Comparison of ENCODE assay signal across 18 cellular contexts in genomic region chr5:33631139-33631538, GRCh38.
DNase-seq lines count a peak whose midpoint lies in the region; ATAC-seq, FAIRE-seq and TF ChIP-seq lines count a peak whose summit lies in the region.
"Had no signal": no experiment of that assay in that cellular context is flagged by ENCODE, and none has a peak within 500 bp of the region (broad histone marks: within the 10 kb centered on the region; RNA-seq: fewer than 3 reads in every experiment).

No MANE protein-coding gene starts in this region.

- 0 out of 2 replicates have a peak, but pooled peaks cover under 1% of the 10 kb centered on the region for H3K9me2 ChIP-seq in GM23338 (ENCODE audit: insufficient read depth)

- no peak overlapping the region for H4K8ac ChIP-seq in trophoblast cell (ENCODE audit: low read depth, low read length)

- H2BK12ac ChIP-seq in trophoblast cell (ENCODE audit: low read length): no peak overlapping the region

- H3K36me3 ChIP-seq in GM23338 (ENCODE audit: insufficient read depth) (no peaks in the 10 kb centered on the region; the same call in 1 of the 2 replicates), trophoblast cell (ENCODE audit: control insufficient read depth in 1 of 2, insufficient read depth in 2 of 2, low read length in 2 of 2) (peaks cover 0 to 5% of the 10 kb centered on the region in 2 experiments), ascending aorta (no peaks in the 10 kb centered on the region), small intestine (ENCODE audit: control insufficient read depth in 2 of 2, insufficient read depth in 2 of 2, low read length in 2 of 2) (no peaks in the 10 kb centered on the region)

- H3K4me1 Mint-ChIP-seq in GM23338 (peaks cover 5% of the 10 kb centered on the region; the same call in 2 of the 3 replicates), WTC11 (peaks cover 4% of the 10 kb centered on the region)
- H3K4me1 Mint-ChIP-seq: CD4-positive, CD25-positive, alpha-beta regulatory T cell; CD8-positive, alpha-beta memory T cell had no signal

- H4K20me1 ChIP-seq in GM23338 (replicated peaks; ENCODE audit: insufficient read depth): no peaks in the 10 kb centered on the region

- DNase-seq in GM23338 (ENCODE audit: low spot score) (no peak), WTC11 (ENCODE audit: low spot score) (no peak), iPS-NIHi7 (ENCODE audit: extremely low spot score) (peak; percentile 17), trophoblast cell (no peak), ascending aorta (ENCODE audit: low spot score in 2 of 2) (no peak), small intestine (no peak)
- DNase-seq: Caco-2; CD4-positive, CD25-positive, alpha-beta regulatory T cell; CD8-positive, alpha-beta memory T cell; GF-D8; HCEC 1CT; HFFc6; KBM-7 had no signal

- no peak overlapping the region for H4K12ac ChIP-seq in trophoblast cell (ENCODE audit: low read depth, low read length)

- H2AFZ ChIP-seq in GM23338 (no peak overlapping the region), trophoblast cell (ENCODE audit: insufficient read depth, low read length, poor library complexity) (no peak overlapping the region)

- H3K27me3 Mint-ChIP-seq in GM23338 (ENCODE audit: insufficient read depth, low read depth, poor library complexity): no peaks in the 10 kb centered on the region
- no peaks in the 10 kb centered on the region for H3K27me3 Mint-ChIP-seq in WTC11 (ENCODE audit: low read depth)
- H3K27me3 Mint-ChIP-seq: B cell; CD4-positive, CD25-positive, alpha-beta regulatory T cell; IgD-negative memory B cell had no signal

- CTCF ChIA-PET in WTC11 (lab: Charles Lee): interaction anchor here (1.1 kb wide), 2 partner anchors 42 to 142 kb away, joined by 3 to 5 read pairs; no protein-coding TSS in a partner anchor

- H3K14ac ChIP-seq in trophoblast cell (ENCODE audit: low read length): no peak overlapping the region

- H2AK5ac ChIP-seq in trophoblast cell (ENCODE audit: low read length): no peak overlapping the region

- H4K91ac ChIP-seq in trophoblast cell (ENCODE audit: low read depth, low read length): no peak overlapping the region

- H3K27ac Mint-ChIP-seq in GM23338 (no peak overlapping the region), WTC11 (no peak overlapping the region)
- H3K27ac Mint-ChIP-seq: B cell; CD4-positive, CD25-positive, alpha-beta regulatory T cell; CD8-positive, alpha-beta memory T cell; HFFc6; IgD-negative memory B cell had no signal

- no peak for FAIRE-seq in small intestine (lab: Jason Lieb, UNC)
- FAIRE-seq: D721Med, HepG2 had no signal

- no peak overlapping the region for H3K4ac ChIP-seq in trophoblast cell (ENCODE audit: low read depth, low read length)

- H3K36me3 Mint-ChIP-seq in GM23338 (ENCODE audit: low read depth) (no peaks in the 10 kb centered on the region; the same call in 2 of the 3 replicates), WTC11 (no peaks in the 10 kb centered on the region)
- H3K36me3 Mint-ChIP-seq: CD4-positive, CD25-positive, alpha-beta regulatory T cell; CD8-positive, alpha-beta memory T cell; IgD-negative memory B cell had no signal

- H3K27ac ChIP-seq in GM23338 (ENCODE audit: low read depth) (no peak overlapping the region), trophoblast cell (ENCODE audit: low read depth, low read length) (no peak overlapping the region), ascending aorta (no peak overlapping the region), small intestine (ENCODE audit: low read depth in 1 of 2, low read length in 1 of 2) (no peak overlapping the region)

- H3K4me2 ChIP-seq in GM23338 (no peak overlapping the region), trophoblast cell (ENCODE audit: low read length) (peak overlapping the region; percentile 19)

- peak; percentile 53 for ATAC-seq in GM23338
- peak; percentile 52; the same call in 1 of the 2 replicates for ATAC-seq in WTC11
- no peak for ATAC-seq in HG03442 (IDR thresholded peaks at IDR 0.05; ENCODE audit: unreplicated experiment)
- ATAC-seq: HepG2 had no signal

- no peak overlapping the region for H3K9ac ChIP-seq in trophoblast cell (ENCODE audit: low read length)

- H3K4me3 ChIP-seq in GM23338 (no peak overlapping the region), trophoblast cell (ENCODE audit: low read depth, low read length) (no peak overlapping the region), ascending aorta (no peak overlapping the region), small intestine (ENCODE audit: low read depth in 1 of 2, low read length in 2 of 2) (no peak overlapping the region)

- no peaks in the 10 kb centered on the region for H3K4me1 ChIP-seq in GM23338 (ENCODE audit: insufficient read depth)
- H3K4me1 ChIP-seq in trophoblast cell (ENCODE audit: control insufficient read depth in 1 of 2, insufficient read depth in 2 of 2, low read length in 2 of 2): no peaks in the 10 kb centered on the region
- no peaks in the 10 kb centered on the region for H3K4me1 ChIP-seq in ascending aorta
- no peaks in the 10 kb centered on the region for H3K4me1 ChIP-seq in small intestine (ENCODE audit: control insufficient read depth in 2 of 2, insufficient read depth in 1 of 2, low read depth in 1 of 2, low read length in 1 of 2)
- H3K4me1 ChIP-seq: Caco-2 had no signal

- H3K79me2 ChIP-seq in GM23338 (replicated peaks; ENCODE audit: insufficient read depth) (no peaks in the 10 kb centered on the region), trophoblast cell (ENCODE audit: control insufficient read depth, insufficient read depth, low read length, poor library complexity) (no peaks in the 10 kb centered on the region)

- H3F3A ChIP-seq in GM23338 (replicated peaks; ENCODE audit: low read depth): no peaks in the 10 kb centered on the region

- POLR2A ChIA-PET in WTC11 (lab: Charles Lee): no interaction called here

- H3K9me3 Mint-ChIP-seq in GM23338: no peaks in the 10 kb centered on the region; the same call in 1 of the 3 replicates
- no peaks in the 10 kb centered on the region for H3K9me3 Mint-ChIP-seq in WTC11
- H3K9me3 Mint-ChIP-seq: HFFc6 had no signal

- no peak for TF ChIP-seq CTCF in GM23338 (conservative IDR thresholded peaks at IDR 0.05; ENCODE audit: low read depth in 2 of 2)
- TF ChIP-seq CTCF in WTC11 (IDR thresholded peaks at IDR 0.05): no peak
- no peak for TF ChIP-seq CTCF in ascending aorta (IDR thresholded peaks at IDR 0.05)

- H3K23ac ChIP-seq in trophoblast cell (ENCODE audit: low read length): no peak overlapping the region

- H3K79me1 ChIP-seq in trophoblast cell (ENCODE audit: low read length): no peaks in the 10 kb centered on the region

- H3K4me3 Mint-ChIP-seq in GM23338: no peak overlapping the region
- H3K4me3 Mint-ChIP-seq in WTC11: no peak overlapping the region
- H3K4me3 Mint-ChIP-seq: B cell; CD8-positive, alpha-beta memory T cell; HFFc6 had no signal

- WGBS in trophoblast cell (ENCODE audit: extremely low coverage, insufficient coverage, insufficient read length): no CpG with 5 or more reads among the region's 1 CpG
- WGBS in small intestine, 3 donors: 87 to 96% (median 89%) methylated on average over 1 of the region's 1 CpG

- intact Hi-C loops in ascending aorta (cut with DNase I): no loop called here

- H3K9me3 ChIP-seq in trophoblast cell (ENCODE audit: insufficient read depth, low read depth, low read length): peaks cover 9% of the 10 kb centered on the region
- H3K9me3 ChIP-seq in ascending aorta: no peaks in the 10 kb centered on the region
- H3K9me3 ChIP-seq in small intestine (ENCODE audit: control insufficient read depth, low read depth): no peaks in the 10 kb centered on the region
- H3K9me3 ChIP-seq: Caco-2 had no signal

- H3K27me3 ChIP-seq in GM23338 (ENCODE audit: insufficient read depth): no peaks in the 10 kb centered on the region
- no peaks in the 10 kb centered on the region for H3K27me3 ChIP-seq in trophoblast cell (ENCODE audit: insufficient read depth, low read length)
- H3K27me3 ChIP-seq in ascending aorta: no peaks in the 10 kb centered on the region
- no peaks in the 10 kb centered on the region for H3K27me3 ChIP-seq in small intestine (ENCODE audit: control insufficient read depth in 2 of 2, insufficient read depth in 2 of 2, low read length in 2 of 2)

- no peak overlapping the region for H2BK120ac ChIP-seq in trophoblast cell (ENCODE audit: insufficient read depth, low read length, poor library complexity)

- no peak overlapping the region for H2BK5ac ChIP-seq in trophoblast cell (ENCODE audit: low read depth, low read length, poor library complexity)

- no peak overlapping the region for H3K18ac ChIP-seq in trophoblast cell (ENCODE audit: low read length)

TF ChIP-seq in GM23338, 12 proteins besides CTCF, POLR2A, EP300 and RAD21 (continues in another document):
- TF ChIP-seq STAT1 (IDR thresholded peaks at IDR 0.05; ENCODE audit: unreplicated experiment): no peak
- no peak for TF ChIP-seq ZNF331 (CRISPR knock-in tag; IDR thresholded peaks at IDR 0.05; ENCODE audit: low read depth)
- no peak for TF ChIP-seq EZH2 (IDR thresholded peaks at IDR 0.05; ENCODE audit: low read depth, unreplicated experiment)

TF ChIP-seq in WTC11, 78 proteins besides CTCF, POLR2A, EP300 and RAD21 (continues in another document):
- TF ChIP-seq ERG (CRISPR knock-in tag; IDR thresholded peaks at IDR 0.05): no peak
- TF ChIP-seq JUN (CRISPR knock-in tag; IDR thresholded peaks at IDR 0.05): no peak
- no peak for TF ChIP-seq MLX (CRISPR knock-in tag; IDR thresholded peaks at IDR 0.05)
